In the genomic region with DNA sequence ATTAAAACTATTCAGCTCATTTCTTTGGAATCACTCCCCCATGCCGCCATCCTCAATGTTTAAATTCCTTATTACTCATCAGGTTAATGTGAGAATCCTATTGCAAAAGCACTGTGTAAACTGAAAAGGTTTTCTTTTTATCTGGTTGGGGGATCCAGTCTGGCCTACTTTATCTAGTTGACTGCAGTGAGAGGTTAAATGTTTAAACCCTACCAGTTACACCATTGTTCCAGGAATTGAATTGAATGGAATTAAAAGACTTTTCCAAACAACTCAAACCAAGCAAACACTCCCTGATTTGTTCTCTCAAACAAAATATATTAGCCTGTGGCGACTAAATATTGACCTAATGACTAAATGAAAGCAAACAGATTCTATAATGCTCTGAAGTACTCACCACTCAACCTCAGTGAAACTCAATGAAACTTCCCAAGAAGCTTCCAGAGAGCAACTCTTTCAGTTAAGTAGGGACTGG, we compare ENCODE assay signal across 13 cellular contexts.
DNase-seq lines count a peak whose midpoint lies in the region; TF ChIP-seq lines count a peak whose summit lies in the region.
"Had no signal": no experiment of that assay in that cellular context is flagged by ENCODE, and none has a peak within 500 bp of the region (broad histone marks: within the 10 kb centered on the region; RNA-seq: fewer than 3 reads in every experiment).

No MANE protein-coding gene starts in this region.

- H3K9me2 ChIP-seq in PC-9 (ENCODE audit: insufficient read depth) = no peaks in the 10 kb centered on the region

- CTCF ChIA-PET in PC-9 (lab: Charles Lee) (no interaction called here), GM10248 (lab: Yijun Ruan, JAX) (interaction anchor here (1.6 kb wide), 1 partner anchor 10 kb away, joined by 5 read pairs; no protein-coding TSS in a partner anchor)

- no peak overlapping the region for H3K4me3 Mint-ChIP-seq in HFFc6
- H3K4me3 Mint-ChIP-seq: activated CD4-positive, alpha-beta T cell treated with anti-CD3 and anti-CD28 coated beads, Interleukin-2, amount 10 ng/mL, durations not matched to agents 7 days and 5 days; activated naive CD8-positive, alpha-beta T cell treated with anti-CD3 and anti-CD28 coated beads, Interleukin-2, amount 10 ng/mL, durations not matched to agents 7 days and 5 days; memory B cell had no signal

- intact Hi-C loops in PC-9 (cut with micrococcal nuclease; ENCODE audit: unreplicated experiment) = loop anchor here (5.0 kb wide), 1 partner anchor 201 kb away; no protein-coding TSS in a partner anchor

- no peak overlapping the region for H3K4me3 ChIP-seq in PC-9
- no peak overlapping the region for H3K4me3 ChIP-seq in fibroblast of mammary gland (ENCODE audit: control insufficient read depth, low read depth, low read length)
- H3K4me3 ChIP-seq in skeletal muscle satellite cell (ENCODE audit: low read length) = no peak overlapping the region
- H3K4me3 ChIP-seq in WERI-Rb-1 (ENCODE audit: low read depth, low read length) = no peak overlapping the region

- H3K36me3 ChIP-seq in PC-9 (ENCODE audit: low read depth) (no peaks in the 10 kb centered on the region), skeletal muscle satellite cell (ENCODE audit: insufficient read depth, low read length) (no peaks in the 10 kb centered on the region), WERI-Rb-1 (no peaks in the 10 kb centered on the region)

- no TSS peak for BruUV-seq in PC-9 (replicated peaks; lab: Mats Ljungman, UMichigan)

- no peaks in the 10 kb centered on the region for H3K79me2 ChIP-seq in PC-9 (ENCODE audit: low read depth)

- peaks cover 23% of the 10 kb centered on the region for H3F3A ChIP-seq in PC-9 (ENCODE audit: insufficient read depth, low read depth)

- DNase-seq in HFFc6 (peak; percentile 57), PC-9 (peak; percentile 29 to 97), fibroblast of mammary gland (ENCODE audit: low read depth) (peak; percentile 66), GM10248 (ENCODE audit: extremely low spot score) (no peak), cerebellar nuclear complex (lab: John Stamatoyannopoulos, UW) (no peak), WERI-Rb-1 (no peak), iPS-NIHi7 (ENCODE audit: extremely low spot score) (no peak)
- DNase-seq: activated CD4-positive, alpha-beta T cell treated with anti-CD3 and anti-CD28 coated beads, Interleukin-2, amount 10 ng/mL, durations not matched to agents 7 days and 5 days; activated naive CD8-positive, alpha-beta T cell treated with anti-CD3 and anti-CD28 coated beads, Interleukin-2, amount 10 ng/mL, durations not matched to agents 7 days and 5 days; erythroblast; Kasumi-1 had no signal

- H3K27ac ChIP-seq in PC-9 = peak overlapping the region; percentile 89
- no peak overlapping the region for H3K27ac ChIP-seq in WERI-Rb-1

- no peaks in the 10 kb centered on the region for H4K20me1 ChIP-seq in PC-9 (ENCODE audit: insufficient read depth)

- no peaks in the 10 kb centered on the region for H3K9me3 ChIP-seq in PC-9 (ENCODE audit: insufficient read depth, low read depth)
- H3K9me3 ChIP-seq in skeletal muscle satellite cell (replicated peaks; ENCODE audit: low read length) = no peaks in the 10 kb centered on the region
- no peaks in the 10 kb centered on the region for H3K9me3 ChIP-seq in WERI-Rb-1 (ENCODE audit: severe bottlenecking)

- POLR2A ChIA-PET in PC-9 (lab: Charles Lee; ENCODE audit: unreplicated experiment) (interaction anchor here (0.6 kb wide), 2 partner anchors 547 to 1003 kb away, joined by 3 to 6 read pairs; no protein-coding TSS in a partner anchor), GM10248 (lab: Yijun Ruan, JAX) (no interaction called here)

- H2AFZ ChIP-seq in PC-9 = 0 out of 2 replicates have a peak overlapping the region, but pooled peaks have one; percentile 17

- peaks cover 2% of the 10 kb centered on the region for H3K27me3 Mint-ChIP-seq in HFFc6 (ENCODE audit: insufficient read depth)
- H3K27me3 Mint-ChIP-seq: memory B cell had no signal

- no peaks in the 10 kb centered on the region for H3K9me3 Mint-ChIP-seq in HFFc6
- H3K9me3 Mint-ChIP-seq: activated CD4-positive, alpha-beta T cell treated with anti-CD3 and anti-CD28 coated beads, Interleukin-2, amount 10 ng/mL, durations not matched to agents 7 days and 5 days; activated naive CD8-positive, alpha-beta T cell treated with anti-CD3 and anti-CD28 coated beads, Interleukin-2, amount 10 ng/mL, durations not matched to agents 7 days and 5 days; memory B cell had no signal

- H3K4me1 ChIP-seq in PC-9 (replicated peaks; ENCODE audit: insufficient read depth) (peaks cover 49% of the 10 kb centered on the region), skeletal muscle satellite cell (ENCODE audit: control insufficient read depth, insufficient read depth, low read length) (peaks cover 50% of the 10 kb centered on the region)

- H3K27ac Mint-ChIP-seq in HFFc6 = peak overlapping the region; percentile 71
- H3K27ac Mint-ChIP-seq: activated CD4-positive, alpha-beta T cell treated with anti-CD3 and anti-CD28 coated beads, Interleukin-2, amount 10 ng/mL, durations not matched to agents 7 days and 5 days; activated naive CD8-positive, alpha-beta T cell treated with anti-CD3 and anti-CD28 coated beads, Interleukin-2, amount 10 ng/mL, durations not matched to agents 7 days and 5 days; memory B cell had no signal

- no peaks in the 10 kb centered on the region for H3K36me3 Mint-ChIP-seq in HFFc6 (ENCODE audit: low read depth)
- H3K36me3 Mint-ChIP-seq: activated naive CD8-positive, alpha-beta T cell treated with anti-CD3 and anti-CD28 coated beads, Interleukin-2, amount 10 ng/mL, durations not matched to agents 7 days and 5 days; memory B cell had no signal

- H3K27me3 ChIP-seq in PC-9 (ENCODE audit: insufficient read depth, low read depth) = no peaks in the 10 kb centered on the region
- H3K27me3 ChIP-seq in skeletal muscle satellite cell (ENCODE audit: control insufficient read depth, insufficient read depth, low read length) = no peaks in the 10 kb centered on the region
- H3K27me3 ChIP-seq in WERI-Rb-1 (ENCODE audit: insufficient read depth, low read depth, severe bottlenecking) = no peaks in the 10 kb centered on the region

- no peak for TF ChIP-seq CTCF in HFFc6 (IDR thresholded peaks at IDR 0.05)
- TF ChIP-seq CTCF in PC-9 (conservative IDR thresholded peaks at IDR 0.05) = no peak
- no peak for TF ChIP-seq CTCF in fibroblast of mammary gland (conservative IDR thresholded peaks at IDR 0.05; ENCODE audit: control insufficient read depth, insufficient read depth, low read depth, low read length)
- no peak for TF ChIP-seq CTCF in GM10248 (IDR thresholded peaks at IDR 0.05; ENCODE audit: control extremely low read depth, extremely low read depth, low read depth, missing control alignments)
- TF ChIP-seq CTCF in WERI-Rb-1 (IDR thresholded peaks at IDR 0.05; ENCODE audit: low read depth, low read length) = no peak

- peaks cover 50% of the 10 kb centered on the region for H3K4me1 Mint-ChIP-seq in HFFc6 (ENCODE audit: low read depth)
- H3K4me1 Mint-ChIP-seq: activated CD4-positive, alpha-beta T cell treated with anti-CD3 and anti-CD28 coated beads, Interleukin-2, amount 10 ng/mL, durations not matched to agents 7 days and 5 days; activated naive CD8-positive, alpha-beta T cell treated with anti-CD3 and anti-CD28 coated beads, Interleukin-2, amount 10 ng/mL, durations not matched to agents 7 days and 5 days; memory B cell had no signal

- H3K4me2 ChIP-seq in PC-9 (peak overlapping the region; percentile 37), skeletal muscle satellite cell (ENCODE audit: low read length) (peak overlapping the region; percentile 52)

- no peak overlapping the region for H3K9ac ChIP-seq in skeletal muscle satellite cell (ENCODE audit: low read depth, low read length)

Comparison
In these comparisons a context has a peak if more than half of its experiments do, and no peak if none do; other contexts are left out.
1. DNase-seq: peak in HFFc6 (single experiment), PC-9 (2 of 2) and fibroblast of mammary gland (single experiment); none in GM10248 (single experiment), cerebellar nuclear complex (0 of 2), WERI-Rb-1 (single experiment) and iPS-NIHi7 (single experiment).